8 cellular contexts compared by ENCODE assay signal in genomic region chr3:33441322-33441976, GRCh38. TPM values are rescaled to one million over a fixed set of nuclear protein-coding genes. Genes with fewer than 3 reads are reported as not detected.
DNase-seq lines count a peak whose midpoint lies in the region; ATAC-seq, FAIRE-seq and TF ChIP-seq lines count a peak whose summit lies in the region.

No MANE protein-coding gene starts in this region.

- peak overlapping the region; percentile 91 for H3K4me3 Mint-ChIP-seq in Calu3 (ENCODE audit: low read depth, unreplicated experiment)

- H3K4me1 ChIP-seq in ovary (ENCODE audit: insufficient read depth), result peaks cover 5% of the 10 kb centered on the region

- H3K27me3 Mint-ChIP-seq in Calu3 (ENCODE audit: unreplicated experiment), result no peaks in the 10 kb centered on the region

- peak overlapping the region; percentile 90 for H3K27ac Mint-ChIP-seq in Calu3 (ENCODE audit: unreplicated experiment)

- H3F3A ChIP-seq in SU-DHL-6 (ENCODE audit: insufficient read depth), result peaks cover 18% of the 10 kb centered on the region

- no peak for TF ChIP-seq CTCF in Calu3 (IDR thresholded peaks at IDR 0.05; ENCODE audit: unreplicated experiment)
- TF ChIP-seq CTCF in SU-DHL-6 (IDR thresholded peaks at IDR 0.05; ENCODE audit: insufficient read depth, low read length, poor library complexity, severe bottlenecking), result no peak
- TF ChIP-seq CTCF in fibroblast of the aortic adventitia (IDR thresholded peaks at IDR 0.05; ENCODE audit: insufficient read depth, low read length), result no peak
- TF ChIP-seq CTCF in ovary (IDR thresholded peaks at IDR 0.05), result no peak

- H3K36me3 ChIP-seq in SU-DHL-6 (ENCODE audit: low read length) (no peaks in the 10 kb centered on the region), ovary (no peaks in the 10 kb centered on the region)

- no peaks in the 10 kb centered on the region for H3K27me3 ChIP-seq in SU-DHL-6 (ENCODE audit: low read length)
- H3K27me3 ChIP-seq in ovary, result no peaks in the 10 kb centered on the region

- H3K79me2 ChIP-seq in SU-DHL-6 (ENCODE audit: insufficient read depth, low read length), result peaks cover 34% of the 10 kb centered on the region

- no peak for TF ChIP-seq EP300 in ovary (IDR thresholded peaks at IDR 0.05)

- DNase-seq in Calu3 (no peak), fibroblast of the aortic adventitia (ENCODE audit: low read depth) (no peak), ovary (no peak), GM12892 (ENCODE audit: insufficient read length) (no peak), NCI-H2171 treated with DMSO at 0.1 percent for 48 hours (lab: John Stamatoyannopoulos, UW) (no peak), NCI-H82 (lab: John Stamatoyannopoulos, UW) (no peak)

- peaks cover 41% of the 10 kb centered on the region for H3K36me3 Mint-ChIP-seq in Calu3 (ENCODE audit: insufficient read depth, unreplicated experiment)

- H3K9me3 Mint-ChIP-seq in Calu3 (ENCODE audit: low read depth, unreplicated experiment), result no peaks in the 10 kb centered on the region

- H3K9ac ChIP-seq in SU-DHL-6 (ENCODE audit: low read length), result peak overlapping the region; percentile 88

- no peaks in the 10 kb centered on the region for H3K9me2 ChIP-seq in SU-DHL-6 (replicated peaks; ENCODE audit: insufficient read depth, low read length)

- H3K27ac ChIP-seq in SU-DHL-6 (ENCODE audit: low read depth, low read length) (peak overlapping the region; percentile 92), ovary (peak overlapping the region; percentile 76 to 96)

- ATAC-seq in HG03469 (IDR thresholded peaks at IDR 0.05; ENCODE audit: unreplicated experiment), result no peak

- H2AFZ ChIP-seq in SU-DHL-6 (ENCODE audit: low read depth, low read length, severe bottlenecking), result peak overlapping the region; percentile 60

- BruUV-seq in Calu3 (replicated peaks; lab: Mats Ljungman, UMichigan), result TSS peak; percentile 99

- H3K4me1 Mint-ChIP-seq in Calu3 (ENCODE audit: low read depth, unreplicated experiment), result peaks cover 21% of the 10 kb centered on the region

- H3K9me3 ChIP-seq in SU-DHL-6 (ENCODE audit: insufficient read depth, low read length) (no peaks in the 10 kb centered on the region), ovary (no peaks in the 10 kb centered on the region)

- 26 to 30% (median 28%) methylated on average over 21 of the region's 21 CpGs for WGBS in ovary, 3 donors

- CTCF ChIA-PET in Calu3 (lab: Charles Lee), result interaction anchor here (1.8 kb wide), 1 partner anchor 9 kb away, joined by 5 read pairs; no protein-coding TSS in a partner anchor

- H3K4me2 ChIP-seq in SU-DHL-6 (ENCODE audit: low read depth, low read length, poor library complexity, severe bottlenecking), result peak overlapping the region; percentile 84

- TF ChIP-seq POLR2A in ovary (IDR thresholded peaks at IDR 0.05) (no peak), GM12892 (IDR thresholded peaks at IDR 0.05; ENCODE audit: low read depth, low read length) (no peak)

- H4K20me1 ChIP-seq in SU-DHL-6 (ENCODE audit: low read depth, low read length), result peaks cover 17% of the 10 kb centered on the region

- FAIRE-seq in GM12892 (lab: Jason Lieb, UNC), result no peak

- intact Hi-C loops in Calu3 (cut with micrococcal nuclease; ENCODE audit: unreplicated experiment), result loop anchor here (5.0 kb wide), 1 partner anchor 41 kb away; no protein-coding TSS in a partner anchor
- intact Hi-C loops in ovary (cut with DNase I), result no loop called here

- H3K4me3 ChIP-seq in SU-DHL-6 (ENCODE audit: insufficient read depth, low read length, poor library complexity, severe bottlenecking) (peak overlapping the region; percentile 73), fibroblast of the aortic adventitia (ENCODE audit: low read depth, low read length) (peak overlapping the region; percentile 74), ovary (peak overlapping the region; percentile 48)

RNA-seq across cellular contexts. Expression of gene UBP1, which starts 1.2 kb away (rescaled TPM):
- total RNA-seq in Calu3 (2022), result 68.3 and 72.4 TPM in 2 replicates
- 40.1 and 48.3 TPM in 2 replicates for total RNA-seq in fibroblast of the aortic adventitia (ENCODE audit: low replicate concordance)
- total RNA-seq in ovary, result 10 to 100 TPM; 37.9 to 58.6 (median 51.8) TPM
- 10 to 100 TPM; 28.2 to 62.7 TPM for polyA plus RNA-seq in ovary
- 51.9 TPM for polyA plus RNA-seq in GM12892 (2012; ENCODE audit: missing spikeins)
